In genomic region chr20:48321271-48321670, GRCh38 we compare ENCODE assay signal across 22 cellular contexts.
"Had no signal": no experiment of that assay in that cellular context is flagged by ENCODE, and none has a peak within 500 bp of the region (broad histone marks: within the 10 kb centered on the region; RNA-seq: fewer than 3 reads in every experiment).

No MANE protein-coding gene starts in this region.

- H3K4me2 ChIP-seq: hepatocyte had no signal

- H3K27ac ChIP-seq: colonic mucosa, esophagus muscularis mucosa, foreskin keratinocyte, gastroesophageal sphincter, heart left ventricle, hepatocyte, left lung, lower lobe of right lung had no signal

- H3K27ac Mint-ChIP-seq: dendritic cell treated with granulocyte-macrophage colony-stimulating factor and Interleukin-4, amounts not matched to agents 40 ng/mL and 50 ng/mL, for 4 days; effector memory CD8-positive, alpha-beta T cell; immature natural killer cell; mesothelial cell of epicardium had no signal

- DNase-seq: colonic mucosa; cortex of kidney; effector CD8-positive, alpha-beta T cell; effector memory CD8-positive, alpha-beta T cell; foreskin keratinocyte; heart left ventricle; hypothalamus; immature natural killer cell; islet precursor cell; kidney; left cardiac atrium; left lung; left ventricle myocardium superior; lower lobe of right lung; mesenchymal stem cell; mucosa of descending colon; naive B cell had no signal

- H3K36me3 Mint-ChIP-seq: immature natural killer cell, mesothelial cell of epicardium, naive B cell had no signal

- H3K4me3 Mint-ChIP-seq: dendritic cell treated with granulocyte-macrophage colony-stimulating factor and Interleukin-4, amounts not matched to agents 40 ng/mL and 50 ng/mL, for 4 days; effector memory CD8-positive, alpha-beta T cell; immature natural killer cell; mesothelial cell of epicardium; naive B cell had no signal

- H3K4me1 Mint-ChIP-seq: immature natural killer cell, naive B cell had no signal

- H3K9me3 Mint-ChIP-seq: dendritic cell treated with granulocyte-macrophage colony-stimulating factor and Interleukin-4, amounts not matched to agents 40 ng/mL and 50 ng/mL, for 4 days; effector memory CD8-positive, alpha-beta T cell; immature natural killer cell; mesothelial cell of epicardium; naive B cell had no signal

- H3K4me1 ChIP-seq: colonic mucosa, foreskin keratinocyte, left lung had no signal

- H3K79me2 ChIP-seq: hepatocyte had no signal

- H3K27me3 ChIP-seq: colonic mucosa, esophagus muscularis mucosa, gastroesophageal sphincter, hepatocyte, left lung had no signal

- H2AFZ ChIP-seq: hepatocyte had no signal

- H3K36me3 ChIP-seq: colonic mucosa, esophagus muscularis mucosa, gastroesophageal sphincter, heart left ventricle, left lung, lower lobe of right lung had no signal

- H3K4me3 ChIP-seq: colonic mucosa, esophagus muscularis mucosa, gastroesophageal sphincter, heart left ventricle, hepatocyte, left lung, lower lobe of right lung, mucosa of descending colon had no signal

- H3K9me3 ChIP-seq: colonic mucosa, esophagus muscularis mucosa, gastroesophageal sphincter, heart left ventricle, left lung, lower lobe of right lung, mucosa of descending colon had no signal
